ENCODE assay signal across 10 cellular contexts in genomic region chr7:47757946-47758371, GRCh38.
A peak's percentile ranks its signal among the peaks of the same experiment; 100 is the strongest.
DNase-seq lines count a peak whose midpoint lies in the region; ATAC-seq and TF ChIP-seq lines count a peak whose summit lies in the region.
"Had no signal": no experiment of that assay in that cellular context is flagged by ENCODE, and none has a peak within 500 bp of the region (broad histone marks: within the 10 kb centered on the region; RNA-seq: fewer than 3 reads in every experiment).

No MANE protein-coding gene starts in this region.

- H3K4me2 ChIP-seq in osteoblast (ENCODE audit: insufficient read depth, low read length), result peak overlapping the region; percentile 48

- ATAC-seq in GM21390 (IDR thresholded peaks at IDR 0.05; ENCODE audit: unreplicated experiment), result no peak
- ATAC-seq in GM21619 (IDR thresholded peaks at IDR 0.05; ENCODE audit: unreplicated experiment), result no peak

- TF ChIP-seq CTCF in fibroblast of the aortic adventitia (IDR thresholded peaks at IDR 0.05; ENCODE audit: insufficient read depth, low read length) (no peak), osteoblast (IDR thresholded peaks at IDR 0.05; ENCODE audit: extremely low read depth, low read depth, low read length) (no peak)

- H3K79me2 ChIP-seq in osteoblast (ENCODE audit: insufficient read depth, low read length), result no peaks in the 10 kb centered on the region

- H4K20me1 ChIP-seq in osteoblast (ENCODE audit: insufficient read depth, low read length), result no peaks in the 10 kb centered on the region
- H4K20me1 ChIP-seq: BLaER1 had no signal

- H3K27ac ChIP-seq in SJSA1 (peak overlapping the region; percentile 47), osteoblast (ENCODE audit: low read depth, low read length) (peak overlapping the region; percentile 94)
- H3K27ac ChIP-seq: BLaER1 had no signal

- H3K36me3 ChIP-seq in SJSA1, result no peaks in the 10 kb centered on the region
- H3K36me3 ChIP-seq in osteoblast (ENCODE audit: insufficient read depth, low read length), result no peaks in the 10 kb centered on the region
- H3K36me3 ChIP-seq: BLaER1 had no signal

- no peaks in the 10 kb centered on the region for H3K27me3 ChIP-seq in SJSA1 (replicated peaks)
- no peaks in the 10 kb centered on the region for H3K27me3 ChIP-seq in osteoblast (ENCODE audit: insufficient read depth, low read length)
- H3K27me3 ChIP-seq: BLaER1 had no signal

- in situ Hi-C loops in ACHN (cut with HindIII; ENCODE audit: low pct_ligation_motif_present, low pct_unique_long_range_greater_than_20kb, low sequenced_read_pairs), result no loop called here

- no peak overlapping the region for H2AFZ ChIP-seq in osteoblast (ENCODE audit: low read length)

- peak; percentile 46 for DNase-seq in ACHN
- DNase-seq in SJSA1 (ENCODE audit: low read depth in 1 of 2, low spot score in 2 of 2), result peak; percentile 51 to 68
- peak; percentile 60 for DNase-seq in fibroblast of the aortic adventitia (ENCODE audit: low read depth)
- peak; percentile 91 for DNase-seq in osteoblast (ENCODE audit: insufficient read length, low spot score, missing footprints)
- no peak for DNase-seq in cerebellar nuclear complex (lab: John Stamatoyannopoulos, UW)
- no peak for DNase-seq in T-helper 2 cell
- DNase-seq: activated CD4-positive, alpha-beta T cell treated with anti-CD3 and anti-CD28 coated beads, Interleukin-2, amount 10 ng/mL, durations not matched to agents 24 days and 14 days had no signal

- H3K9me3 ChIP-seq in SJSA1 (replicated peaks) (no peaks in the 10 kb centered on the region), osteoblast (ENCODE audit: low read depth, low read length) (no peaks in the 10 kb centered on the region)
- H3K9me3 ChIP-seq: BLaER1 had no signal

- H3K4me1 ChIP-seq in SJSA1 (replicated peaks), result peaks cover 36% of the 10 kb centered on the region
- H3K4me1 ChIP-seq in osteoblast (ENCODE audit: insufficient read depth, low read length), result peaks cover 33% of the 10 kb centered on the region

- H3K4me3 ChIP-seq in SJSA1 (no peak overlapping the region), fibroblast of the aortic adventitia (ENCODE audit: low read depth, low read length) (no peak overlapping the region), osteoblast (ENCODE audit: insufficient read depth, low read length) (no peak overlapping the region)
- H3K4me3 ChIP-seq: BLaER1 had no signal

Comparison
In these comparisons a context has a peak if more than half of its experiments do, and no peak if none do; other contexts are left out.
1. DNase-seq: peak in ACHN (single experiment), SJSA1 (2 of 2), fibroblast of the aortic adventitia (single experiment) and osteoblast (single experiment); none in cerebellar nuclear complex (0 of 2) and T-helper 2 cell (0 of 5).